ENCODE assay signal across 22 cellular contexts in genomic region chr5:39671421-39672110, GRCh38.
DNase-seq lines count a peak whose midpoint lies in the region; FAIRE-seq and TF ChIP-seq lines count a peak whose summit lies in the region.
"Had no signal": no experiment of that assay in that cellular context is flagged by ENCODE, and none has a peak within 500 bp of the region (broad histone marks: within the 10 kb centered on the region; RNA-seq: fewer than 3 reads in every experiment).

No MANE protein-coding gene starts in this region.

- H4K20me1 ChIP-seq in astrocyte (ENCODE audit: insufficient read depth, low read length) (no peaks in the 10 kb centered on the region), fibroblast of lung (ENCODE audit: control insufficient read depth, extremely low read depth, insufficient read depth, low read length) (no peaks in the 10 kb centered on the region), neural progenitor cell (ENCODE audit: low read depth) (no peaks in the 10 kb centered on the region)

- H3K9me3 ChIP-seq in HAP-1, result peaks cover 4% of the 10 kb centered on the region; the same call in 1 of the 2 replicates
- H3K9me3 ChIP-seq in astrocyte (ENCODE audit: insufficient read depth, low read depth, low read length), result no peaks in the 10 kb centered on the region
- no peaks in the 10 kb centered on the region for H3K9me3 ChIP-seq in fibroblast of lung (ENCODE audit: control insufficient read depth, insufficient read depth, low read depth, low read length)
- no peaks in the 10 kb centered on the region for H3K9me3 ChIP-seq in neural progenitor cell (ENCODE audit: low read depth)

- H3K27me3 Mint-ChIP-seq in astrocyte (ENCODE audit: low read depth, unreplicated experiment), result no peaks in the 10 kb centered on the region
- peaks cover 2% of the 10 kb centered on the region for H3K27me3 Mint-ChIP-seq in neural progenitor cell (ENCODE audit: insufficient read depth, low read depth)
- H3K27me3 Mint-ChIP-seq: IgD-negative memory B cell had no signal

- H3K36me3 ChIP-seq in HAP-1 (replicated peaks), result peaks cover 3% of the 10 kb centered on the region; the same call in 1 of the 2 replicates
- H3K36me3 ChIP-seq in astrocyte (ENCODE audit: insufficient read depth, low read length), result no peaks in the 10 kb centered on the region
- no peaks in the 10 kb centered on the region for H3K36me3 ChIP-seq in fibroblast of lung (ENCODE audit: control insufficient read depth, insufficient read depth, low read length)
- no peaks in the 10 kb centered on the region for H3K36me3 ChIP-seq in neural progenitor cell

- H3K9me3 Mint-ChIP-seq in astrocyte (ENCODE audit: unreplicated experiment) (no peaks in the 10 kb centered on the region), neural progenitor cell (no peaks in the 10 kb centered on the region)
- H3K9me3 Mint-ChIP-seq: CD8-positive, alpha-beta T cell; IgD-negative memory B cell had no signal

- H3K27ac ChIP-seq in astrocyte (ENCODE audit: low read depth, low read length) (no peak overlapping the region), fibroblast of lung (ENCODE audit: insufficient read depth, low read length) (no peak overlapping the region), neural progenitor cell (no peak overlapping the region)

- H3K4me3 Mint-ChIP-seq in astrocyte (ENCODE audit: unreplicated experiment), result no peak overlapping the region
- H3K4me3 Mint-ChIP-seq in neural progenitor cell, result no peak overlapping the region
- H3K4me3 Mint-ChIP-seq: CD8-positive, alpha-beta T cell; IgD-negative memory B cell had no signal

- FAIRE-seq in astrocyte (lab: Jason Lieb, UNC), result no peak
- FAIRE-seq: G401.6, H1 had no signal

- no peak overlapping the region for H2AFZ ChIP-seq in astrocyte (ENCODE audit: low read depth, low read length)
- no peak overlapping the region for H2AFZ ChIP-seq in fibroblast of lung (ENCODE audit: low read length)
- H2AFZ ChIP-seq in neural progenitor cell (replicated peaks), result no peak overlapping the region

- no peaks in the 10 kb centered on the region for H3K36me3 Mint-ChIP-seq in astrocyte (ENCODE audit: low read depth, unreplicated experiment)
- no peaks in the 10 kb centered on the region for H3K36me3 Mint-ChIP-seq in neural progenitor cell
- H3K36me3 Mint-ChIP-seq: CD8-positive, alpha-beta T cell; IgD-negative memory B cell had no signal

- H3K79me2 ChIP-seq in astrocyte (ENCODE audit: insufficient read depth, low read length), result no peaks in the 10 kb centered on the region
- H3K79me2 ChIP-seq in fibroblast of lung (ENCODE audit: control insufficient read depth, insufficient read depth, low read length), result no peaks in the 10 kb centered on the region
- H3K79me2 ChIP-seq in neural progenitor cell (ENCODE audit: low read depth), result no peaks in the 10 kb centered on the region

- no peaks in the 10 kb centered on the region for H3F3A ChIP-seq in neural progenitor cell (ENCODE audit: low read depth)

- H3K9ac ChIP-seq in astrocyte (ENCODE audit: low read length), result no peak overlapping the region
- H3K9ac ChIP-seq in fibroblast of lung (ENCODE audit: insufficient read depth, low read length), result no peak overlapping the region
- H3K9ac ChIP-seq in neural progenitor cell, result no peak overlapping the region

- no peak overlapping the region for H3K4me3 ChIP-seq in HAP-1
- no peak overlapping the region for H3K4me3 ChIP-seq in astrocyte (ENCODE audit: insufficient read depth, low read depth, low read length)
- no peak overlapping the region for H3K4me3 ChIP-seq in fibroblast of lung (replicated peaks in 1 of 4; ENCODE audit: control extremely low read depth in 1 of 4, insufficient read depth in 1 of 4, low read depth in 3 of 4, low read length in 4 of 4)
- no peak overlapping the region for H3K4me3 ChIP-seq in neural progenitor cell

- H3K27me3 ChIP-seq in HAP-1 (ENCODE audit: low read depth) (no peaks in the 10 kb centered on the region), astrocyte (ENCODE audit: insufficient read depth, low read length) (no peaks in the 10 kb centered on the region), fibroblast of lung (ENCODE audit: control insufficient read depth, insufficient read depth, low read length) (no peaks in the 10 kb centered on the region), neural progenitor cell (no peaks in the 10 kb centered on the region)

- in situ Hi-C loops in HAP-1 (cut with MboI; ENCODE audit: low sequenced_read_pairs), result no loop called here

- peaks cover 4% of the 10 kb centered on the region for H3K4me1 Mint-ChIP-seq in astrocyte (ENCODE audit: low read depth, unreplicated experiment)
- H3K4me1 Mint-ChIP-seq in neural progenitor cell, result peaks cover 2% of the 10 kb centered on the region
- H3K4me1 Mint-ChIP-seq: IgD-negative memory B cell had no signal

- peaks cover 40% of the 10 kb centered on the region for H3K4me1 ChIP-seq in HAP-1
- H3K4me1 ChIP-seq in astrocyte (ENCODE audit: insufficient read depth, low read length), result no peaks in the 10 kb centered on the region
- no peaks in the 10 kb centered on the region for H3K4me1 ChIP-seq in fibroblast of lung (ENCODE audit: control insufficient read depth, extremely low read depth, insufficient read depth, low read length)
- H3K4me1 ChIP-seq in neural progenitor cell, result peaks cover 12% of the 10 kb centered on the region

- H3K27ac Mint-ChIP-seq in astrocyte (ENCODE audit: unreplicated experiment) (no peak overlapping the region), neural progenitor cell (no peak overlapping the region)
- H3K27ac Mint-ChIP-seq: CD8-positive, alpha-beta T cell; IgD-negative memory B cell had no signal

- no peak for TF ChIP-seq CTCF in astrocyte (IDR thresholded peaks at IDR 0.05; ENCODE audit: insufficient read depth, low read depth, low read length)
- no peak for TF ChIP-seq CTCF in fibroblast of lung (conservative IDR thresholded peaks at IDR 0.05 in 1 of 2, IDR thresholded peaks at IDR 0.05 in 1 of 2; ENCODE audit: low read depth in 1 of 2, low read length in 2 of 2)
- TF ChIP-seq CTCF in neural progenitor cell (IDR thresholded peaks at IDR 0.05), result no peak

- H3K4me2 ChIP-seq in astrocyte (ENCODE audit: low read length), result no peak overlapping the region
- H3K4me2 ChIP-seq in fibroblast of lung (ENCODE audit: extremely low read depth, insufficient read depth, low read length), result no peak overlapping the region
- H3K4me2 ChIP-seq in neural progenitor cell, result peak overlapping the region; percentile 4

- DNase-seq in HAP-1 (ENCODE audit: low spot score in 2 of 2) (peak; percentile 63 to 93), astrocyte (ENCODE audit: low read depth) (peak; percentile 10), fibroblast of lung (ENCODE audit: low read depth in 2 of 2) (peak; percentile 9 to 14), neural progenitor cell (ENCODE audit: low spot score) (no peak), middle frontal gyrus (ENCODE audit: extremely low spot score, low spot score) (no peak), KG1 (lab: John Stamatoyannopoulos, UW) (no peak), pons (ENCODE audit: low spot score) (no peak)
- DNase-seq in stimulated activated CD4-positive, alpha-beta T cell treated with anti-CD3 and anti-CD28 coated beads, Interleukin-4, amount 100 ng/mL, for 4 hours, result no peak
- DNase-seq: AML-193; C1 segment of cervical spinal cord; CD8-positive, alpha-beta T cell; DMS153; Karpas-422; NCI-H1417; NCI-H1694 treated with DMSO at 0.1 percent for 48 hours; NCI-H446; NCI-H526 treated with DMSO at 0.1 percent for 48 hours; RPMI8226; SHP77 had no signal

Comparison
In these comparisons a context has a peak if more than half of its experiments do, and no peak if none do; other contexts are left out.
1. DNase-seq: peak in HAP-1 (2 of 2), astrocyte (single experiment) and fibroblast of lung (2 of 2); none in neural progenitor cell (single experiment), middle frontal gyrus (single experiment), stimulated activated CD4-positive, alpha-beta T cell treated with anti-CD3 and anti-CD28 coated beads, Interleukin-4, amount 100 ng/mL, for 4 hours (0 of 2), KG1 (single experiment) and pons (single experiment).